In genomic region chr5:142683116-142683515, GRCh38 we compare ENCODE assay signal across 17 cellular contexts. TPM values are rescaled to one million over a fixed set of nuclear protein-coding genes. Genes with fewer than 3 reads are reported as not detected.
DNase-seq lines count a peak whose midpoint lies in the region; ATAC-seq and TF ChIP-seq lines count a peak whose summit lies in the region.
"Had no signal": no experiment of that assay in that cellular context is flagged by ENCODE, and none has a peak within 500 bp of the region (broad histone marks: within the 10 kb centered on the region; RNA-seq: fewer than 3 reads in every experiment).

No MANE protein-coding gene starts in this region.

- H3K79me2 ChIP-seq in GM23338 (replicated peaks; ENCODE audit: insufficient read depth): no peaks in the 10 kb centered on the region

- H4K20me1 ChIP-seq in GM23338 (replicated peaks; ENCODE audit: insufficient read depth): no peaks in the 10 kb centered on the region

- H3K9me3 Mint-ChIP-seq in GM23338: no peaks in the 10 kb centered on the region
- H3K9me3 Mint-ChIP-seq: CD8-positive, alpha-beta T cell had no signal

- peak overlapping the region; percentile 97 for H3K27ac ChIP-seq in GM23338 (ENCODE audit: low read depth)
- H3K27ac ChIP-seq in HEK293 (ENCODE audit: extremely low read depth, low read depth, low read length): no peak overlapping the region
- H3K27ac ChIP-seq in coronary artery: peak overlapping the region in 1 of 2 donors; percentile 45
- H3K27ac ChIP-seq in layer of hippocampus (ENCODE audit: low read depth, low read length): peak overlapping the region; percentile 53

- no peak overlapping the region for H3K4me3 ChIP-seq in GM23338
- no peak overlapping the region for H3K4me3 ChIP-seq in HEK293 (ENCODE audit: low read depth, low read length)
- H3K4me3 ChIP-seq in coronary artery: no peak overlapping the region

- peaks cover 5% of the 10 kb centered on the region for H3K27me3 Mint-ChIP-seq in GM23338 (ENCODE audit: insufficient read depth, low read depth, poor library complexity)

- POLR2A ChIA-PET in HEK293 (lab: Yijun Ruan, JAX): no interaction called here

- H3K36me3 Mint-ChIP-seq in GM23338 (ENCODE audit: low read depth): no peaks in the 10 kb centered on the region
- H3K36me3 Mint-ChIP-seq: CD14-positive monocyte; CD8-positive, alpha-beta T cell had no signal

- no peak overlapping the region for H3K4me3 Mint-ChIP-seq in GM23338
- H3K4me3 Mint-ChIP-seq: CD14-positive monocyte; CD8-positive, alpha-beta T cell had no signal

- ATAC-seq in GM23338: no peak
- ATAC-seq: CD8-positive, alpha-beta T cell; HCT116 had no signal

- no peak overlapping the region for H3K4me2 ChIP-seq in GM23338

- H3F3A ChIP-seq in GM23338 (replicated peaks; ENCODE audit: low read depth): peaks cover 21% of the 10 kb centered on the region

- no peak overlapping the region for H2AFZ ChIP-seq in GM23338

- DNase-seq in GM23338 (ENCODE audit: low spot score): no peak
- DNase-seq in coronary artery (ENCODE audit: low spot score): peak; percentile 36
- DNase-seq in AG08396 (ENCODE audit: low spot score): no peak
- DNase-seq in NCI-H1048 (lab: John Stamatoyannopoulos, UW): no peak
- no peak for DNase-seq in GM20000 (ENCODE audit: low spot score)
- DNase-seq in T1000 (lab: John Stamatoyannopoulos, UW): no peak
- DNase-seq: CD8-positive, alpha-beta T cell; COR-L47; DMS153; DMS79 treated with DMSO at 0.1 percent for 48 hours; EL; IMR-90 had no signal

- no peak overlapping the region for H3K27ac Mint-ChIP-seq in GM23338
- H3K27ac Mint-ChIP-seq: CD8-positive, alpha-beta T cell had no signal

- H3K9me3 ChIP-seq in HEK293 (ENCODE audit: control insufficient read depth, insufficient read depth, low read depth, low read length): no peaks in the 10 kb centered on the region

- no peaks in the 10 kb centered on the region for H3K9me2 ChIP-seq in GM23338 (ENCODE audit: insufficient read depth)

- TF ChIP-seq CTCF in GM23338 (conservative IDR thresholded peaks at IDR 0.05; ENCODE audit: low read depth in 2 of 2) (no peak), HEK293 (tag by site-specific recombination; IDR thresholded peaks at IDR 0.05) (no peak), coronary artery (IDR thresholded peaks at IDR 0.05) (no peak), GM20000 (IDR thresholded peaks at IDR 0.05; ENCODE audit: extremely low read depth, missing control alignments) (no peak)

- CTCF ChIA-PET in HEK293 (lab: Yijun Ruan, JAX): interaction anchor here (0.6 kb wide), 1 partner anchor 531 kb away, joined by 4 read pairs; no protein-coding TSS in a partner anchor

- no peaks in the 10 kb centered on the region; the same call in 1 of the 2 replicates for H3K36me3 ChIP-seq in GM23338 (ENCODE audit: insufficient read depth)
- H3K36me3 ChIP-seq in HEK293 (ENCODE audit: control insufficient read depth in 2 of 2, insufficient read depth in 1 of 2, low read length in 2 of 2): no peaks in the 10 kb centered on the region

- peaks cover 50% of the 10 kb centered on the region for H3K4me1 ChIP-seq in GM23338 (ENCODE audit: insufficient read depth)
- H3K4me1 ChIP-seq in HEK293 (ENCODE audit: control insufficient read depth, insufficient read depth, low read length): no peaks in the 10 kb centered on the region; the same call in 1 of the 2 replicates

- H3K27me3 ChIP-seq in GM23338 (ENCODE audit: insufficient read depth) (no peaks in the 10 kb centered on the region), layer of hippocampus (ENCODE audit: control insufficient read depth, insufficient read depth, low read length) (no peaks in the 10 kb centered on the region)

- H3K4me1 Mint-ChIP-seq in GM23338: peaks cover 49% of the 10 kb centered on the region
- H3K4me1 Mint-ChIP-seq: CD14-positive monocyte had no signal

TF ChIP-seq in GM23338, 12 proteins besides CTCF, POLR2A, EP300 and RAD21 (continues in another document):
- TF ChIP-seq, protein P1, sequence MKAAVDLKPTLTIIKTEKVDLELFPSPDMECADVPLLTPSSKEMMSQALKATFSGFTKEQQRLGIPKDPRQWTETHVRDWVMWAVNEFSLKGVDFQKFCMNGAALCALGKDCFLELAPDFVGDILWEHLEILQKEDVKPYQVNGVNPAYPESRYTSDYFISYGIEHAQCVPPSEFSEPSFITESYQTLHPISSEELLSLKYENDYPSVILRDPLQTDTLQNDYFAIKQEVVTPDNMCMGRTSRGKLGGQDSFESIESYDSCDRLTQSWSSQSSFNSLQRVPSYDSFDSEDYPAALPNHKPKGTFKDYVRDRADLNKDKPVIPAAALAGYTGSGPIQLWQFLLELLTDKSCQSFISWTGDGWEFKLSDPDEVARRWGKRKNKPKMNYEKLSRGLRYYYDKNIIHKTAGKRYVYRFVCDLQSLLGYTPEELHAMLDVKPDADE (IDR thresholded peaks at IDR 0.05): no peak
- TF ChIP-seq CREB1 (CRISPR knock-in tag; IDR thresholded peaks at IDR 0.05; ENCODE audit: low read depth): no peak

TF ChIP-seq in HEK293, 187 proteins besides CTCF, POLR2A, EP300 and RAD21:
- TF ChIP-seq, protein P2, sequence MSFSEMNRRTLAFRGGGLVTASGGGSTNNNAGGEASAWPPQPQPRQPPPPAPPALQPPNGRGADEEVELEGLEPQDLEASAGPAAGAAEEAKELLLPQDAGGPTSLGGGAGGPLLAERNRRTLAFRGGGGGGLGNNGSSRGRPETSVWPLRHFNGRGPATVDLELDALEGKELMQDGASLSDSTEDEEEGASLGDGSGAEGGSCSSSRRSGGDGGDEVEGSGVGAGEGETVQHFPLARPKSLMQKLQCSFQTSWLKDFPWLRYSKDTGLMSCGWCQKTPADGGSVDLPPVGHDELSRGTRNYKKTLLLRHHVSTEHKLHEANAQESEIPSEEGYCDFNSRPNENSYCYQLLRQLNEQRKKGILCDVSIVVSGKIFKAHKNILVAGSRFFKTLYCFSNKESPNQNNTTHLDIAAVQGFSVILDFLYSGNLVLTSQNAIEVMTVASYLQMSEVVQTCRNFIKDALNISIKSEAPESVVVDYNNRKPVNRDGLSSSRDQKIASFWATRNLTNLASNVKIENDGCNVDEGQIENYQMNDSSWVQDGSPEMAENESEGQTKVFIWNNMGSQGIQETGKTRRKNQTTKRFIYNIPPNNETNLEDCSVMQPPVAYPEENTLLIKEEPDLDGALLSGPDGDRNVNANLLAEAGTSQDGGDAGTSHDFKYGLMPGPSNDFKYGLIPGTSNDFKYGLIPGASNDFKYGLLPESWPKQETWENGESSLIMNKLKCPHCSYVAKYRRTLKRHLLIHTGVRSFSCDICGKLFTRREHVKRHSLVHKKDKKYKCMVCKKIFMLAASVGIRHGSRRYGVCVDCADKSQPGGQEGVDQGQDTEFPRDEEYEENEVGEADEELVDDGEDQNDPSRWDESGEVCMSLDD (tag by site-specific recombination; IDR thresholded peaks at IDR 0.05): no peak
- TF ChIP-seq ZNF174 (tag by site-specific recombination; IDR thresholded peaks at IDR 0.05) (no peak), ZNF391 (tag by site-specific recombination; IDR thresholded peaks at IDR 0.05; ENCODE audit: borderline replicate concordance, low read depth) (no peak), KLF1 (tag by site-specific recombination; IDR thresholded peaks at IDR 0.05) (0 out of 2 replicates have a peak, but pooled peaks have one; percentile 15), ZSCAN23 (tag by site-specific recombination; IDR thresholded peaks at IDR 0.05) (no peak), ZBTB48 (tag by site-specific recombination; IDR thresholded peaks at IDR 0.05) (no peak)
TF ChIP-seq in HEK293: peak in this region for 1.

RNA-seq across cellular contexts. Expression of gene FGF1, which starts 2.8 kb away (rescaled TPM):
- total RNA-seq in GM23338 (2014; rRNA removed; shearing (Covaris generic)): 0.12 and 0.21 TPM in 2 replicates
- 0.34 TPM in 1 of 2 replicates, not detected in the other for polyA plus RNA-seq in GM23338 (2016; fragmentation: Nextera tagmentation; extraction: Ambion mirVana)
- total RNA-seq: CD8-positive, alpha-beta T cell; HT-29 had no signal
- polyA plus RNA-seq: CD14-positive monocyte had no signal
